In genomic region chr1:2885001-2885400, GRCh38 we compare ENCODE assay signal across 3 cellular contexts.
"Had no signal": no experiment of that assay in that cellular context is flagged by ENCODE, and none has a peak within 500 bp of the region (broad histone marks: within the 10 kb centered on the region; RNA-seq: fewer than 3 reads in every experiment).

No MANE protein-coding gene starts in this region.

- H3K4me3 ChIP-seq: GM12878 had no signal

- DNase-seq: GDM1, GF-D8 had no signal
